10 cellular contexts compared by ENCODE assay signal in genomic region chr11:67113231-67113721, GRCh38. TPM values are rescaled to one million over a fixed set of nuclear protein-coding genes. Genes with fewer than 3 reads are reported as not detected.
DNase-seq lines count a peak whose midpoint lies in the region; ATAC-seq and TF ChIP-seq lines count a peak whose summit lies in the region.
"Had no signal": no experiment of that assay in that cellular context is flagged by ENCODE, and none has a peak within 500 bp of the region (broad histone marks: within the 10 kb centered on the region; RNA-seq: fewer than 3 reads in every experiment).

No MANE protein-coding gene starts in this region.

- no peak overlapping the region for H3K4me3 ChIP-seq in NB4 (ENCODE audit: low read depth, low read length)

- intact Hi-C loops in left colon (cut with DNase I, micrococcal nuclease): no loop called here

- ATAC-seq in GM18867 (IDR thresholded peaks at IDR 0.05; ENCODE audit: unreplicated experiment): peak; percentile 74
- peak; percentile 68 for ATAC-seq in GM21825 (IDR thresholded peaks at IDR 0.05; ENCODE audit: unreplicated experiment)
- ATAC-seq in left colon: no peak
- ATAC-seq in HG03571 (IDR thresholded peaks at IDR 0.05; ENCODE audit: unreplicated experiment): no peak
- ATAC-seq: Panc1 had no signal

- no peak for TF ChIP-seq CTCF in NB4 (IDR thresholded peaks at IDR 0.05; ENCODE audit: low read depth, low read length)

- DNase-seq in NB4 (ENCODE audit: low read depth) (peak; percentile 72), mesenteric fat pad (ENCODE audit: low spot score) (peak; percentile 73), left colon (no peak), DMS 273 treated with DMSO at 0.1 percent for 48 hours (lab: John Stamatoyannopoulos, UW) (no peak), NCI-H526 treated with DMSO at 0.1 percent for 48 hours (lab: John Stamatoyannopoulos, UW) (no peak)
- DNase-seq: substantia nigra had no signal

- TF ChIP-seq POLR2A in NB4 (IDR thresholded peaks at IDR 0.05; ENCODE audit: extremely low read depth, insufficient read length): no peak

RNA-seq across cellular contexts. Expression of gene KDM2A, which starts 5.8 kb away (rescaled TPM):
- total RNA-seq in mesenteric fat pad (77.3 TPM), left colon (10 to 100 TPM; 62.3 to 71.9 TPM)

RNA-seq across cellular contexts. Expression of gene RHOD, which starts 56.6 kb away (rescaled TPM):
- total RNA-seq in mesenteric fat pad (22.2 TPM), left colon (1 to 10 TPM; 9.7 to 10.0 TPM)

Comparison
In these comparisons a context has a peak if more than half of its experiments do, and no peak if none do; other contexts are left out.
1. ATAC-seq: peak in GM18867 (single experiment) and GM21825 (single experiment); none in left colon (single experiment) and HG03571 (single experiment).
2. DNase-seq: peak in NB4 (single experiment) and mesenteric fat pad (single experiment); none in left colon (0 of 2), DMS 273 treated with DMSO at 0.1 percent for 48 hours (single experiment) and NCI-H526 treated with DMSO at 0.1 percent for 48 hours (single experiment).